In the genomic region with DNA sequence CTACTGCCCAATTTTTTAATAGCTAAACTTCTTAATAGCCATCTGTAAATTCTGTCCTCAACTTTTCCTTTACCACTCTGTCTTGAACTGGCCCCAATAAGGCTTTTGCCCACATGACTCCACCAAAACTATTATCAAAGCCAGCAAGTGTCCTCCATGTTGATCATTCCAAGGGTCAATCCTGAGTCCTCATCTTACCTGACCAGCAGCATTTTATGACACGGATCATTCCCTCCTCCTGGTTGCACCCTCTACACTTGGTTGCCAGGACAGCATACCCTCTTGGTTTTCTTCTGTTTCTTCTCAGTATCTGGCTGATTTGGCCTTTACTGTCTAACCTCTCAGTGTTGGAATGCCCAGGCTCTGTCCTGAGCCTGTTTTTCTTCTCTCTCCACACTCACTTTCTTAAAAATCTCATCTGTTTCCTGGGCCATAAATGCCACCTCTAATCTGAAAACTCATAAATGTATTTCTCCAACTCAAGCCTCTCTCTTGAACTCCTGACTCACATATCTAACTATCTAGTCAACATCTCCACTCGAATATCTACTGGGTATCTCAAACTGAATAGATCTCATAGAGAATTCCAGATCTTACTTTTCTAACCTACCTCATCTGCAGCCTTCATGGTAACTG, we compare ENCODE assay signal across 22 cellular contexts. TPM values are rescaled to one million over a fixed set of nuclear protein-coding genes. Genes with fewer than 3 reads are reported as not detected.
A peak's percentile ranks its signal among the peaks of the same experiment; 100 is the strongest.
DNase-seq lines count a peak whose midpoint lies in the region; ATAC-seq and TF ChIP-seq lines count a peak whose summit lies in the region.
"Had no signal": no experiment of that assay in that cellular context is flagged by ENCODE, and none has a peak within 500 bp of the region (broad histone marks: within the 10 kb centered on the region; RNA-seq: fewer than 3 reads in every experiment).

No MANE protein-coding gene starts in this region.

- H4K20me1 ChIP-seq in IMR-90 (ENCODE audit: insufficient read depth, low read length), result no peaks in the 10 kb centered on the region

- H4K5ac ChIP-seq in IMR-90 (ENCODE audit: low read depth, low read length), result no peak overlapping the region

- intact Hi-C loops in activated CD4-positive, alpha-beta T cell treated with anti-CD3 and anti-CD28 coated beads, Interleukin-2, amount 10 ng/mL, durations not matched to agents 24 days and 14 days (cut with micrococcal nuclease), result loop anchor here (2.0 kb wide), 2 partner anchors 13 to 29 kb away; no protein-coding TSS in a partner anchor
- intact Hi-C loops in activated CD4-positive, alpha-beta T cell treated with anti-CD3 and anti-CD28 coated beads for 36 hours (cut with DNase I, micrococcal nuclease), result loop anchor here in 1 of 2 experiments (10.0 kb wide), 1 partner anchor 349 kb away; no protein-coding TSS in a partner anchor
- intact Hi-C loops in IMR-90 (cut with micrococcal nuclease) (no loop called here), colonic mucosa (cut with DNase I) (no loop called here)

- H2BK5ac ChIP-seq in IMR-90 (ENCODE audit: low read depth, low read length, poor library complexity, severe bottlenecking), result no peak overlapping the region

- H3K27me3 ChIP-seq in IMR-90 (ENCODE audit: control insufficient read depth, insufficient read depth, low read length) (no peaks in the 10 kb centered on the region), colonic mucosa (no peaks in the 10 kb centered on the region)

- no TSS peak for BruUV-seq in IMR-90 (replicated peaks; lab: Mats Ljungman, UMichigan)

- peaks cover 7% of the 10 kb centered on the region for H3K4me1 Mint-ChIP-seq in activated CD4-positive, alpha-beta T cell treated with anti-CD3 and anti-CD28 coated beads, Interleukin-2, amount 10 ng/mL, durations not matched to agents 24 days and 14 days
- peaks cover 15% of the 10 kb centered on the region for H3K4me1 Mint-ChIP-seq in activated CD4-positive, alpha-beta T cell treated with anti-CD3 and anti-CD28 coated beads for 36 hours
- H3K4me1 Mint-ChIP-seq in endothelial cell (ENCODE audit: unreplicated experiment), result no peaks in the 10 kb centered on the region
- H3K4me1 Mint-ChIP-seq: H9 had no signal

- no peak overlapping the region for H3K56ac ChIP-seq in IMR-90 (ENCODE audit: extremely low read depth, insufficient read depth, low read length)

- H3K18ac ChIP-seq in IMR-90 (ENCODE audit: low read depth, low read length), result no peak overlapping the region

- no peak overlapping the region for H3K23ac ChIP-seq in IMR-90 (ENCODE audit: low read depth, low read length)

- H4K91ac ChIP-seq in IMR-90 (ENCODE audit: insufficient read depth, low read depth, low read length), result no peak overlapping the region

- no peak overlapping the region for H4K8ac ChIP-seq in IMR-90 (ENCODE audit: low read depth in 2 of 2, low read length in 2 of 2)

- peak; percentile 47 for DNase-seq in activated CD4-positive, alpha-beta T cell treated with anti-CD3 and anti-CD28 coated beads, Interleukin-2, amount 10 ng/mL, durations not matched to agents 24 days and 14 days
- DNase-seq in activated CD4-positive, alpha-beta T cell treated with anti-CD3 and anti-CD28 coated beads for 36 hours, result no peak
- DNase-seq in IMR-90 (no peak), colonic mucosa (no peak), NCI-H1417 (lab: John Stamatoyannopoulos, UW) (no peak), SK-N-DZ (ENCODE audit: low spot score) (no peak), endothelial cell (ENCODE audit: low spot score) (no peak), NCI-H2081 (lab: John Stamatoyannopoulos, UW) (no peak)
- DNase-seq: COR-L47, DMS 273 treated with DMSO at 0.1 percent for 48 hours, DND-41, GDM1, H9, NCI-H1048, NCI-H1436 treated with DMSO at 0.1 percent for 48 hours, NCI-H2029, NCI-H2171, NCI-H526, SW 1271 had no signal

- no peak overlapping the region for H2AFZ ChIP-seq in IMR-90 (replicated peaks; ENCODE audit: low read length, poor library complexity)

- H2BK120ac ChIP-seq in IMR-90 (ENCODE audit: low read depth, low read length), result no peak overlapping the region

- peaks cover 2% of the 10 kb centered on the region for H3K36me3 Mint-ChIP-seq in activated CD4-positive, alpha-beta T cell treated with anti-CD3 and anti-CD28 coated beads, Interleukin-2, amount 10 ng/mL, durations not matched to agents 24 days and 14 days (ENCODE audit: low read depth)
- no peaks in the 10 kb centered on the region for H3K36me3 Mint-ChIP-seq in activated CD4-positive, alpha-beta T cell treated with anti-CD3 and anti-CD28 coated beads for 36 hours (ENCODE audit: low read depth)
- H3K36me3 Mint-ChIP-seq in endothelial cell (ENCODE audit: low read depth, unreplicated experiment), result no peaks in the 10 kb centered on the region
- H3K36me3 Mint-ChIP-seq: CD4-positive, CD25-positive, alpha-beta regulatory T cell had no signal

- H2AK5ac ChIP-seq in IMR-90 (ENCODE audit: low read depth, low read length), result peak overlapping the region; percentile 27; the same call in 1 of the 2 replicates

- WGBS in IMR-90 (ENCODE audit: extremely low coverage in 2 of 2, insufficient read length in 1 of 2), 2 experiments, result 68% methylated on average over 2 of the region's 2 CpGs; no CpG with 5 or more reads in 1 of the 2 experiments

- no peak overlapping the region for H3K27ac ChIP-seq in IMR-90 (ENCODE audit: insufficient read depth, low read length)
- peak overlapping the region; percentile 83 for H3K27ac ChIP-seq in colonic mucosa
- H3K27ac ChIP-seq: 22Rv1 had no signal

- in situ Hi-C loops in IMR-90 (cut with MboI; ENCODE audit: low sequenced_read_pairs), result no loop called here

- no peak overlapping the region; the same call in 1 of the 2 replicates for H2BK20ac ChIP-seq in IMR-90 (ENCODE audit: low read depth, low read length)

- no peaks in the 10 kb centered on the region for H3K27me3 Mint-ChIP-seq in activated CD4-positive, alpha-beta T cell treated with anti-CD3 and anti-CD28 coated beads, Interleukin-2, amount 10 ng/mL, durations not matched to agents 24 days and 14 days
- no peaks in the 10 kb centered on the region for H3K27me3 Mint-ChIP-seq in activated CD4-positive, alpha-beta T cell treated with anti-CD3 and anti-CD28 coated beads for 36 hours
- peaks cover 2% of the 10 kb centered on the region for H3K27me3 Mint-ChIP-seq in endothelial cell (ENCODE audit: unreplicated experiment)
- H3K27me3 Mint-ChIP-seq: CD4-positive, CD25-positive, alpha-beta regulatory T cell had no signal

- no peak for TF ChIP-seq POLR2A in IMR-90 (IDR thresholded peaks at IDR 0.05; ENCODE audit: low read depth, low read length)

- no peak overlapping the region for H3K4me2 ChIP-seq in IMR-90 (ENCODE audit: low read depth, low read length)

- no peaks in the 10 kb centered on the region for H3K79me1 ChIP-seq in IMR-90 (ENCODE audit: low read depth in 1 of 2, low read length in 2 of 2)

- peaks cover 9% of the 10 kb centered on the region for H3K4me1 ChIP-seq in IMR-90 (ENCODE audit: control insufficient read depth, insufficient read depth, low read length)
- H3K4me1 ChIP-seq in colonic mucosa, result peaks cover 5% of the 10 kb centered on the region

- POLR2A ChIA-PET in activated CD4-positive, alpha-beta T cell treated with anti-CD3 and anti-CD28 coated beads for 36 hours (lab: Charles Lee), result no interaction called here
- POLR2A ChIA-PET in IMR-90 (lab: Charles Lee; ENCODE audit: unreplicated experiment), result no interaction called here

- CTCF ChIA-PET in activated CD4-positive, alpha-beta T cell treated with anti-CD3 and anti-CD28 coated beads for 36 hours (lab: Charles Lee), result interaction anchor here (0.9 to 1.3 kb wide), 4 partner anchors 10 to 42 kb away, joined by 3 to 6 read pairs (median 4); no protein-coding TSS in a partner anchor
- CTCF ChIA-PET in IMR-90 (lab: Yijun Ruan, JAX), result no interaction called here

- no peak overlapping the region for H3K9ac ChIP-seq in IMR-90 (ENCODE audit: low read depth, low read length)
- H3K9ac ChIP-seq in colonic mucosa (ENCODE audit: low read depth in 2 of 2, low read length in 2 of 2), result no peak overlapping the region

- TF ChIP-seq CTCF in IMR-90 (conservative IDR thresholded peaks at IDR 0.05; ENCODE audit: low read depth, low read length) (no peak), colonic mucosa (IDR thresholded peaks at IDR 0.05) (no peak), endothelial cell (IDR thresholded peaks at IDR 0.05; ENCODE audit: unreplicated experiment) (no peak)

- H3K9me1 ChIP-seq in IMR-90 (ENCODE audit: insufficient read depth, low read length), result 0 out of 2 replicates have a peak, but pooled peaks cover 3% of the 10 kb centered on the region

- no peak overlapping the region for H2BK15ac ChIP-seq in IMR-90 (ENCODE audit: low read depth, low read length)

- H3K4me3 ChIP-seq in IMR-90 (ENCODE audit: insufficient read depth, low read depth, low read length) (no peak overlapping the region), colonic mucosa (no peak overlapping the region)
- H3K4me3 ChIP-seq: K562 had no signal

- H3K9me3 ChIP-seq in IMR-90 (ENCODE audit: control insufficient read depth, insufficient read depth, low read length), result no peaks in the 10 kb centered on the region
- no peaks in the 10 kb centered on the region for H3K9me3 ChIP-seq in colonic mucosa

- TF ChIP-seq RAD21 in IMR-90 (IDR thresholded peaks at IDR 0.05; ENCODE audit: low read length), result no peak

- H3K14ac ChIP-seq in IMR-90 (replicated peaks; ENCODE audit: low read depth, low read length), result no peak overlapping the region

- no peak for ATAC-seq in activated CD4-positive, alpha-beta T cell treated with anti-CD3 and anti-CD28 coated beads for 36 hours
- no peak for ATAC-seq in IMR-90 (ENCODE audit: low read depth)

- no peaks in the 10 kb centered on the region for H3K36me3 ChIP-seq in IMR-90 (ENCODE audit: control insufficient read depth, insufficient read depth, low read length)
- H3K36me3 ChIP-seq in colonic mucosa, result no peaks in the 10 kb centered on the region

- dilution Hi-C loops in IMR-90 (cut with HindIII; ENCODE audit: low sequenced_read_pairs, unreplicated experiment), result no loop called here

- H3K27ac Mint-ChIP-seq in activated CD4-positive, alpha-beta T cell treated with anti-CD3 and anti-CD28 coated beads, Interleukin-2, amount 10 ng/mL, durations not matched to agents 24 days and 14 days, result no peak overlapping the region
- no peak overlapping the region for H3K27ac Mint-ChIP-seq in activated CD4-positive, alpha-beta T cell treated with anti-CD3 and anti-CD28 coated beads for 36 hours
- no peak overlapping the region for H3K27ac Mint-ChIP-seq in endothelial cell (ENCODE audit: unreplicated experiment)
- H3K27ac Mint-ChIP-seq: CD4-positive, CD25-positive, alpha-beta regulatory T cell; H9 had no signal

- no peak overlapping the region for H2AK9ac ChIP-seq in IMR-90 (replicated peaks; ENCODE audit: low read depth, low read length, poor library complexity)

- H3K4ac ChIP-seq in IMR-90 (ENCODE audit: low read depth, low read length), result no peak overlapping the region

- H3K9me3 Mint-ChIP-seq in activated CD4-positive, alpha-beta T cell treated with anti-CD3 and anti-CD28 coated beads, Interleukin-2, amount 10 ng/mL, durations not matched to agents 24 days and 14 days, result no peaks in the 10 kb centered on the region
- H3K9me3 Mint-ChIP-seq in activated CD4-positive, alpha-beta T cell treated with anti-CD3 and anti-CD28 coated beads for 36 hours (ENCODE audit: low read depth), result no peaks in the 10 kb centered on the region
- no peaks in the 10 kb centered on the region for H3K9me3 Mint-ChIP-seq in endothelial cell (ENCODE audit: unreplicated experiment)
- H3K9me3 Mint-ChIP-seq: CD4-positive, CD25-positive, alpha-beta regulatory T cell; H9 had no signal

- no peak overlapping the region for H3K4me3 Mint-ChIP-seq in activated CD4-positive, alpha-beta T cell treated with anti-CD3 and anti-CD28 coated beads, Interleukin-2, amount 10 ng/mL, durations not matched to agents 24 days and 14 days
- H3K4me3 Mint-ChIP-seq in activated CD4-positive, alpha-beta T cell treated with anti-CD3 and anti-CD28 coated beads for 36 hours, result no peak overlapping the region
- no peak overlapping the region for H3K4me3 Mint-ChIP-seq in endothelial cell (ENCODE audit: unreplicated experiment)
- H3K4me3 Mint-ChIP-seq: CD4-positive, CD25-positive, alpha-beta regulatory T cell; H9 had no signal

RNA-seq across cellular contexts. Expression of gene CDC42SE2, which starts 40.0 kb away (rescaled TPM):
- 96.2 and 99.0 TPM in 2 replicates for total RNA-seq in activated CD4-positive, alpha-beta T cell treated with anti-CD3 and anti-CD28 coated beads, Interleukin-2, amount 10 ng/mL, durations not matched to agents 24 days and 14 days
- total RNA-seq in activated CD4-positive, alpha-beta T cell treated with anti-CD3 and anti-CD28 coated beads for 36 hours, result 10 to 100 TPM; 68.3 to 99.6 TPM
- total RNA-seq in IMR-90 (2012; rRNA removed) (19.4 and 44.2 TPM in 2 replicates), colonic mucosa (100 to 1,000 TPM in 1 of 2 donors, 10 to 100 TPM in 1; 74.2 to 110 TPM), endothelial cell (ENCODE audit: unreplicated experiment) (22.2 TPM)
- 8.8 and 12.5 TPM in 2 replicates for polyA plus RNA-seq in IMR-90 (2012; rRNA removed)
- 2.0 and 2.8 TPM in 2 replicates for polyA plus RNA-seq in IMR-90 (2012; cell fraction: cytosol; rRNA removed)
- 1.1 and 22.9 TPM in 2 replicates for polyA plus RNA-seq in IMR-90 (2012; cell fraction: nucleus; rRNA removed; ENCODE audit: low replicate concordance)
- 13.8 and 14.2 TPM in 2 replicates for polyA plus RNA-seq in SK-N-DZ (2014; cell fraction: cytosol; rRNA removed)
- 9.7 TPM in 2 replicates for polyA plus RNA-seq in SK-N-DZ (2014; cell fraction: nucleus; rRNA removed)

RNA-seq across cellular contexts. Expression of gene LYRM7, which starts 53.1 kb away (rescaled TPM):
- 17.9 and 18.1 TPM in 2 replicates for total RNA-seq in activated CD4-positive, alpha-beta T cell treated with anti-CD3 and anti-CD28 coated beads, Interleukin-2, amount 10 ng/mL, durations not matched to agents 24 days and 14 days
- 10 to 100 TPM; 16.0 to 20.7 TPM for total RNA-seq in activated CD4-positive, alpha-beta T cell treated with anti-CD3 and anti-CD28 coated beads for 36 hours
- total RNA-seq in IMR-90 (2012; rRNA removed) (3.4 and 6.4 TPM in 2 replicates), colonic mucosa (10 to 100 TPM; 12.1 TPM), endothelial cell (ENCODE audit: unreplicated experiment) (6.3 TPM)
- polyA plus RNA-seq in IMR-90 (2012; rRNA removed), result 1.6 and 2.5 TPM in 2 replicates
- 0.37 and 0.81 TPM in 2 replicates for polyA plus RNA-seq in IMR-90 (2012; cell fraction: cytosol; rRNA removed)
- polyA plus RNA-seq in IMR-90 (2012; cell fraction: nucleus; rRNA removed; ENCODE audit: low replicate concordance), result 2.6 and 3.6 TPM in 2 replicates
- 15.4 and 17.6 TPM in 2 replicates for polyA plus RNA-seq in SK-N-DZ (2014; cell fraction: cytosol; rRNA removed)
- 6.4 and 13.2 TPM in 2 replicates for polyA plus RNA-seq in SK-N-DZ (2014; cell fraction: nucleus; rRNA removed)

RNA-seq across cellular contexts. Expression of gene HINT1, which starts 58.8 kb away (rescaled TPM):
- 280 and 282 TPM in 2 replicates for total RNA-seq in activated CD4-positive, alpha-beta T cell treated with anti-CD3 and anti-CD28 coated beads, Interleukin-2, amount 10 ng/mL, durations not matched to agents 24 days and 14 days
- 100 to 1,000 TPM; 298 to 312 TPM for total RNA-seq in activated CD4-positive, alpha-beta T cell treated with anti-CD3 and anti-CD28 coated beads for 36 hours
- total RNA-seq in IMR-90 (2012; rRNA removed), result 179 and 181 TPM in 2 replicates
- polyA plus RNA-seq in IMR-90 (2012; rRNA removed), result 347 and 352 TPM in 2 replicates
- polyA plus RNA-seq in IMR-90 (2012; cell fraction: cytosol; rRNA removed), result 142 and 333 TPM in 2 replicates
- 86.7 and 151 TPM in 2 replicates for polyA plus RNA-seq in IMR-90 (2012; cell fraction: nucleus; rRNA removed; ENCODE audit: low replicate concordance)
- 100 to 1,000 TPM; 269 to 288 TPM for total RNA-seq in colonic mucosa
- polyA plus RNA-seq in SK-N-DZ (2014; cell fraction: cytosol; rRNA removed), result 640 and 713 TPM in 2 replicates
- 378 and 497 TPM in 2 replicates for polyA plus RNA-seq in SK-N-DZ (2014; cell fraction: nucleus; rRNA removed)
- 216 TPM for total RNA-seq in endothelial cell (ENCODE audit: unreplicated experiment)
